ENCODE assay signal across 11 cellular contexts in the genomic region with DNA sequence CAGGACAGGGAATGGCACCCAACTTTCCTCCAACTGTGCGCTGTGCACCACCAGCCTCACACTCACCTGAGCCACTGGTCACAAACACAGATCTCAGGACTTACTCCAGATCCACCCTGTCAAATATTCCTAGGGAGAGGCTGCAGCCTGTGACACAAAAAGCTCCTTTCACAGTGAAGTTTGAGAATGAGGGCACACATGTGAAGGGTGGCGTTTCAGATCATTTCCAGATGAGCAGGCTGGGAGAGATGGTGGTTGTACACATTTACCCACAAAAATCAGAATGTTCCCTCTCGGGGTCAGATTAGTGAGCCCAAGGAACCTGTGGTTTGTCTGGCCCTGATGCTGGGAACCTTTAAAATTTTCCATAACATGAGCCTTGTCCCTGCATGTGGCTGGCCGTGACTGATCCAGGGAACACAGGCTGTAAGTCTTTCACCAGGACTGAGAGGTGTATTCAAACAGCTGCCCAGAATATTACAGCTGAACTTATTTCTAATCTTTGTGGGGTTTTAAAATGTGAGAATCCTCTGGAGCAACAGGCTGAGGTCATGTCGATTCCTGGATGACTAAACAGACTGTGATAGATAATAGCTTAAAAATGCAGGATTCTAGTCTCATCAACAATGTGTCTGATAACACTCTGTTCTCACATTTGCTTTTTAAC. TPM values are rescaled to one million over a fixed set of nuclear protein-coding genes. Genes with fewer than 3 reads are reported as not detected.
DNase-seq lines count a peak whose midpoint lies in the region; FAIRE-seq and TF ChIP-seq lines count a peak whose summit lies in the region.
"Had no signal": no experiment of that assay in that cellular context is flagged by ENCODE, and none has a peak within 500 bp of the region (broad histone marks: within the 10 kb centered on the region; RNA-seq: fewer than 3 reads in every experiment).

No MANE protein-coding gene starts in this region.

- intact Hi-C loops in breast epithelium (cut with DNase I; ENCODE audit: low total_unique reads) = no loop called here

- H3K27me3 ChIP-seq in breast epithelium (no peaks in the 10 kb centered on the region), skeletal muscle satellite cell (ENCODE audit: control insufficient read depth, insufficient read depth, low read length) (no peaks in the 10 kb centered on the region), Karpas-422 (ENCODE audit: low read length) (no peaks in the 10 kb centered on the region)
- H3K27me3 ChIP-seq: SJCRH30 had no signal

- FAIRE-seq in GM18507 (lab: Jason Lieb, UNC) = peak; percentile 26

- peak overlapping the region; percentile 72 for H3K9ac ChIP-seq in skeletal muscle satellite cell (ENCODE audit: low read depth, low read length)
- no peak overlapping the region for H3K9ac ChIP-seq in Karpas-422 (ENCODE audit: low read length)

- no peaks in the 10 kb centered on the region for H3K9me2 ChIP-seq in Karpas-422 (replicated peaks; ENCODE audit: insufficient read depth, low read length)

- H3K27ac ChIP-seq in breast epithelium (peak overlapping the region; percentile 81 to 93), Karpas-422 (ENCODE audit: low read length) (no peak overlapping the region), coronary artery (peak overlapping the region in 1 of 2 donors; percentile 79)
- H3K27ac ChIP-seq: SJCRH30 had no signal

- H4K20me1 ChIP-seq in Karpas-422 (ENCODE audit: insufficient read depth, low read depth, low read length) = no peaks in the 10 kb centered on the region

- no peak for DNase-seq in GM18507 (ENCODE audit: extremely low spot score, insufficient read length, low read depth)
- DNase-seq in breast epithelium (ENCODE audit: low spot score in 2 of 2) = no peak
- peak; percentile 95 for DNase-seq in iris pigment epithelial cell (ENCODE audit: low read depth)
- DNase-seq in NCI-H526 (lab: John Stamatoyannopoulos, UW) = no peak
- no peak for DNase-seq in Karpas-422
- DNase-seq in coronary artery (ENCODE audit: low spot score) = no peak
- DNase-seq in AML-193 (lab: John Stamatoyannopoulos, UW) = no peak
- DNase-seq: DMS 273 treated with DMSO at 0.1 percent for 48 hours, NCI-H1694 had no signal

- H3K36me3 ChIP-seq in breast epithelium (no peaks in the 10 kb centered on the region), skeletal muscle satellite cell (ENCODE audit: insufficient read depth, low read length) (no peaks in the 10 kb centered on the region), Karpas-422 (ENCODE audit: insufficient read depth, low read length) (no peaks in the 10 kb centered on the region)
- H3K36me3 ChIP-seq: SJCRH30 had no signal

- TF ChIP-seq CTCF in breast epithelium (IDR thresholded peaks at IDR 0.05) (no peak), coronary artery (IDR thresholded peaks at IDR 0.05) (no peak)

- H3K4me2 ChIP-seq in skeletal muscle satellite cell (ENCODE audit: low read length) (peak overlapping the region; percentile 34), Karpas-422 (ENCODE audit: low read depth, low read length, poor library complexity, severe bottlenecking) (no peak overlapping the region)

- no peak for TF ChIP-seq POLR2A in breast epithelium (IDR thresholded peaks at IDR 0.05)

- no peaks in the 10 kb centered on the region for H3K79me2 ChIP-seq in Karpas-422 (ENCODE audit: low read length)

- peak overlapping the region in 1 of 3 donors; percentile 14 for H3K4me3 ChIP-seq in breast epithelium
- peak overlapping the region; percentile 1 for H3K4me3 ChIP-seq in skeletal muscle satellite cell (ENCODE audit: low read length)
- no peak overlapping the region for H3K4me3 ChIP-seq in Karpas-422 (ENCODE audit: low read length)
- H3K4me3 ChIP-seq in coronary artery = no peak overlapping the region
- H3K4me3 ChIP-seq: SJCRH30 had no signal

- H3K4me1 ChIP-seq in breast epithelium = peaks cover 9% of the 10 kb centered on the region in 2 donors
- peaks cover 55% of the 10 kb centered on the region for H3K4me1 ChIP-seq in skeletal muscle satellite cell (ENCODE audit: control insufficient read depth, insufficient read depth, low read length)
- H3K4me1 ChIP-seq in Karpas-422 (ENCODE audit: low read length) = no peaks in the 10 kb centered on the region
- H3K4me1 ChIP-seq: SJCRH30 had no signal

- H3K9me3 ChIP-seq in breast epithelium (no peaks in the 10 kb centered on the region), skeletal muscle satellite cell (replicated peaks; ENCODE audit: low read length) (no peaks in the 10 kb centered on the region), Karpas-422 (ENCODE audit: low read length) (no peaks in the 10 kb centered on the region)
- H3K9me3 ChIP-seq: SJCRH30 had no signal

- no peak overlapping the region for H2AFZ ChIP-seq in Karpas-422 (ENCODE audit: low read length)

RNA-seq across cellular contexts. Expression of gene IL1R2, which starts 35.4 kb away (rescaled TPM):
- 1 to 10 TPM; 8.2 to 9.8 (median 8.2) TPM for total RNA-seq in breast epithelium
- total RNA-seq in skeletal muscle satellite cell (2012; rRNA removed) = 0.76 and 1.5 TPM in 2 replicates
- not detected in 2 replicates for total RNA-seq in Karpas-422 (2014; rRNA removed; shearing (Covaris generic); ENCODE audit: low replicate concordance)
- total RNA-seq: SJCRH30 had no signal
